In genomic region chr15:46077220-46077619, GRCh38 we compare ENCODE assay signal across 27 cellular contexts.
"Had no signal": no experiment of that assay in that cellular context is flagged by ENCODE, and none has a peak within 500 bp of the region (broad histone marks: within the 10 kb centered on the region; RNA-seq: fewer than 3 reads in every experiment).

No MANE protein-coding gene starts in this region.

- H3K27me3 ChIP-seq: esophagus muscularis mucosa, foreskin keratinocyte, gastroesophageal sphincter, heart left ventricle, hepatocyte, left lung, ovary, suprapubic skin, transverse colon, vagina had no signal

- H3K9me3 ChIP-seq: esophagus muscularis mucosa, gastroesophageal sphincter, heart left ventricle, left lung, ovary, suprapubic skin, transverse colon, vagina had no signal

- H3K27ac ChIP-seq: esophagus muscularis mucosa, foreskin keratinocyte, gastroesophageal sphincter, heart left ventricle, hepatocyte, left lung, ovary, suprapubic skin, transverse colon, vagina had no signal

- H3K4me3 ChIP-seq: esophagus muscularis mucosa, gastroesophageal sphincter, heart left ventricle, hepatocyte, left lung, ovary, smooth muscle cell, suprapubic skin, transverse colon, vagina had no signal

- H3K36me3 ChIP-seq: esophagus muscularis mucosa, gastroesophageal sphincter, heart left ventricle, left lung, ovary, suprapubic skin, transverse colon, vagina had no signal

- H3K27ac Mint-ChIP-seq: effector memory CD8-positive, alpha-beta T cell; naive thymus-derived CD8-positive, alpha-beta T cell; nephron progenitor cell had no signal

- H3K79me2 ChIP-seq: hepatocyte had no signal

- H3K4me1 Mint-ChIP-seq: naive thymus-derived CD8-positive, alpha-beta T cell; stimulated activated naive CD8-positive, alpha-beta T cell treated with anti-CD3 and anti-CD28 coated beads, Interleukin-15, amount 100 ng/mL, for 72 hours had no signal

- DNase-seq: cortex of kidney; effector memory CD8-positive, alpha-beta T cell; foreskin keratinocyte; heart left ventricle; left cardiac atrium; left lung; mesenchymal stem cell; midbrain; naive thymus-derived CD8-positive, alpha-beta T cell; nephron progenitor cell; occipital lobe; ovary; stimulated activated CD4-positive, alpha-beta T cell treated with anti-CD3 and anti-CD28 coated beads, Interleukin-12 subunit alpha, Interleukin-12 subunit beta, amount 100 ng/mL, for 4 hours; stimulated activated CD4-positive, alpha-beta T cell treated with anti-CD3 and anti-CD28 coated beads, Interleukin-1b, Interleukin-23, amount 100 ng/mL, for 48 hours; stimulated activated CD4-positive, alpha-beta T cell treated with anti-CD3 and anti-CD28 coated beads, Interleukin-4, amount 100 ng/mL, for 1 hour; stimulated activated CD8-positive, alpha-beta memory T cell treated with anti-CD3 and anti-CD28 coated beads, Interleukin-4, amount 100 ng/mL, for 48 hours; stimulated activated naive CD4-positive, alpha-beta T cell; stimulated activated naive CD8-positive, alpha-beta T cell treated with anti-CD3 and anti-CD28 coated beads, Interleukin-15, amount 100 ng/mL, for 72 hours; transverse colon had no signal

- H3K4me3 Mint-ChIP-seq: effector memory CD8-positive, alpha-beta T cell; naive thymus-derived CD8-positive, alpha-beta T cell; nephron progenitor cell; stimulated activated naive CD8-positive, alpha-beta T cell treated with anti-CD3 and anti-CD28 coated beads, Interleukin-15, amount 100 ng/mL, for 72 hours had no signal

- H3K4me1 ChIP-seq: foreskin keratinocyte, left lung, suprapubic skin, transverse colon, vagina had no signal

- ATAC-seq: effector memory CD8-positive, alpha-beta T cell; foreskin keratinocyte; gastroesophageal sphincter; heart left ventricle; left cardiac atrium; left lung; naive thymus-derived CD8-positive, alpha-beta T cell; sciatic nerve; stimulated activated naive CD8-positive, alpha-beta T cell treated with anti-CD3 and anti-CD28 coated beads, Interleukin-15, amount 100 ng/mL, for 72 hours had no signal

- FAIRE-seq: islet of Langerhans had no signal

- H3K9me3 Mint-ChIP-seq: nephron progenitor cell; stimulated activated naive CD8-positive, alpha-beta T cell treated with anti-CD3 and anti-CD28 coated beads, Interleukin-15, amount 100 ng/mL, for 72 hours had no signal

- H3K27me3 Mint-ChIP-seq: effector memory CD8-positive, alpha-beta T cell; stimulated activated naive CD8-positive, alpha-beta T cell treated with anti-CD3 and anti-CD28 coated beads, Interleukin-15, amount 100 ng/mL, for 72 hours had no signal

- H3K36me3 Mint-ChIP-seq: naive thymus-derived CD8-positive, alpha-beta T cell had no signal

- H3K4me2 ChIP-seq: hepatocyte, smooth muscle cell had no signal

- H2AFZ ChIP-seq: hepatocyte had no signal
